Comparison of ENCODE assay signal across 17 cellular contexts in genomic region chr11:110890995-110891394, GRCh38.
DNase-seq lines count a peak whose midpoint lies in the region; ATAC-seq and TF ChIP-seq lines count a peak whose summit lies in the region.
"Had no signal": no experiment of that assay in that cellular context is flagged by ENCODE, and none has a peak within 500 bp of the region (broad histone marks: within the 10 kb centered on the region; RNA-seq: fewer than 3 reads in every experiment).

No MANE protein-coding gene starts in this region.

- no peak for ATAC-seq in IMR-90 (ENCODE audit: low read depth)
- no peak for ATAC-seq in GM19324 (IDR thresholded peaks at IDR 0.05; ENCODE audit: low FRiP score, unreplicated experiment)
- ATAC-seq: GM23338 had no signal

- no peaks in the 10 kb centered on the region for H3K79me2 ChIP-seq in ACC112 (ENCODE audit: control insufficient read depth, insufficient read depth, low read length, unreplicated experiment)

- dilution Hi-C loops in IMR-90 (cut with HindIII; ENCODE audit: low sequenced_read_pairs, unreplicated experiment) = no loop called here

- H3K9ac ChIP-seq in IMR-90 (ENCODE audit: low read depth, low read length) (no peak overlapping the region), mesenchymal stem cell (ENCODE audit: low read length) (peak overlapping the region; percentile 50)
- H3K9ac ChIP-seq: BLaER1 treated with 17β-estradiol and CSF1 and Interleukin-3, amounts not matched to agents 10 nM and 100 nM had no signal

- H3K27me3 ChIP-seq in ACC112 (ENCODE audit: insufficient read depth, low read length) (no peaks in the 10 kb centered on the region), IMR-90 (ENCODE audit: control insufficient read depth, insufficient read depth, low read length) (no peaks in the 10 kb centered on the region), mesenchymal stem cell (ENCODE audit: control insufficient read depth in 1 of 2, insufficient read depth in 1 of 2, low read length in 2 of 2) (no peaks in the 10 kb centered on the region)
- H3K27me3 ChIP-seq: BE2C; BLaER1 treated with 17β-estradiol and CSF1 and Interleukin-3, amounts not matched to agents 10 nM and 100 nM had no signal

- no peak for TF ChIP-seq POLR2A in IMR-90 (IDR thresholded peaks at IDR 0.05; ENCODE audit: low read depth, low read length)

- H2AK5ac ChIP-seq in IMR-90 (ENCODE audit: low read depth, low read length) (no peak overlapping the region), mesenchymal stem cell (ENCODE audit: low read length, severe bottlenecking) (no peak overlapping the region)

- H3K23ac ChIP-seq in IMR-90 (ENCODE audit: low read depth, low read length) (no peak overlapping the region), mesenchymal stem cell (ENCODE audit: low read length in 2 of 2) (no peak overlapping the region)

- no peak overlapping the region for H4K91ac ChIP-seq in IMR-90 (ENCODE audit: insufficient read depth, low read depth, low read length)
- H4K91ac ChIP-seq in mesenchymal stem cell (ENCODE audit: low read length) = no peak overlapping the region

- H3K4me3 ChIP-seq in ACC112 (ENCODE audit: low read depth, low read length) = no peak overlapping the region; the same call in 1 of the 2 replicates
- H3K4me3 ChIP-seq in IMR-90 (ENCODE audit: insufficient read depth, low read depth, low read length) = no peak overlapping the region
- no peak overlapping the region for H3K4me3 ChIP-seq in mesenchymal stem cell (ENCODE audit: insufficient read depth in 1 of 2, low read depth in 1 of 2, low read length in 2 of 2)
- H3K4me3 ChIP-seq: BLaER1 treated with 17β-estradiol and CSF1 and Interleukin-3, amounts not matched to agents 10 nM and 100 nM; GM23338; HAP-1 had no signal

- no peak overlapping the region for H3K4me2 ChIP-seq in IMR-90 (ENCODE audit: low read depth, low read length)
- no peak overlapping the region for H3K4me2 ChIP-seq in mesenchymal stem cell (ENCODE audit: low read length, poor library complexity, severe bottlenecking)
- H3K4me2 ChIP-seq: BLaER1 treated with 17β-estradiol and CSF1 and Interleukin-3, amounts not matched to agents 10 nM and 100 nM; GM23338 had no signal

- no peaks in the 10 kb centered on the region for H3K36me3 ChIP-seq in ACC112 (ENCODE audit: insufficient read depth, low read length)
- no peaks in the 10 kb centered on the region for H3K36me3 ChIP-seq in IMR-90 (ENCODE audit: control insufficient read depth, insufficient read depth, low read length)
- no peaks in the 10 kb centered on the region for H3K36me3 ChIP-seq in mesenchymal stem cell (ENCODE audit: control insufficient read depth in 1 of 2, insufficient read depth in 2 of 2, low read depth in 1 of 2, low read length in 2 of 2)
- H3K36me3 ChIP-seq: BE2C; BLaER1 treated with 17β-estradiol and CSF1 and Interleukin-3, amounts not matched to agents 10 nM and 100 nM; HAP-1 had no signal

- H3K4me1 ChIP-seq in ACC112 (ENCODE audit: control insufficient read depth, insufficient read depth, low read length, unreplicated experiment) (peaks cover 21% of the 10 kb centered on the region), IMR-90 (ENCODE audit: control insufficient read depth, insufficient read depth, low read length) (peaks cover 6% of the 10 kb centered on the region), mesenchymal stem cell (ENCODE audit: control insufficient read depth, insufficient read depth, low read depth, low read length) (no peaks in the 10 kb centered on the region)
- H3K4me1 ChIP-seq: BE2C, HAP-1 had no signal

- POLR2A ChIA-PET in IMR-90 (lab: Charles Lee; ENCODE audit: unreplicated experiment) = no interaction called here

- H3K79me1 ChIP-seq in IMR-90 (ENCODE audit: low read depth in 1 of 2, low read length in 2 of 2) = no peaks in the 10 kb centered on the region
- H3K79me1 ChIP-seq in mesenchymal stem cell (replicated peaks; ENCODE audit: low read length, poor library complexity, severe bottlenecking) = no peaks in the 10 kb centered on the region

- H3K56ac ChIP-seq in IMR-90 (ENCODE audit: extremely low read depth, insufficient read depth, low read length) = no peak overlapping the region

- no peak overlapping the region for H2AK9ac ChIP-seq in IMR-90 (replicated peaks; ENCODE audit: low read depth, low read length, poor library complexity)

- CTCF ChIA-PET in IMR-90 (lab: Yijun Ruan, JAX) = no interaction called here

- no peak overlapping the region for H3K4ac ChIP-seq in IMR-90 (ENCODE audit: low read depth, low read length)
- no peak overlapping the region for H3K4ac ChIP-seq in mesenchymal stem cell (ENCODE audit: low read depth in 1 of 2, low read length in 2 of 2)

- H2AFZ ChIP-seq in ACC112 (ENCODE audit: low read length, unreplicated experiment) = no peak overlapping the region
- H2AFZ ChIP-seq in IMR-90 (replicated peaks; ENCODE audit: low read length, poor library complexity) = no peak overlapping the region
- no peak overlapping the region for H2AFZ ChIP-seq in mesenchymal stem cell (ENCODE audit: low read depth, low read length)
- H2AFZ ChIP-seq: GM23338 had no signal

- no peak overlapping the region for H2BK120ac ChIP-seq in IMR-90 (ENCODE audit: low read depth, low read length)
- H2BK120ac ChIP-seq in mesenchymal stem cell (ENCODE audit: low read depth, low read length) = no peak overlapping the region

- H3K9me1 ChIP-seq in IMR-90 (ENCODE audit: insufficient read depth, low read length) = peaks cover 2% of the 10 kb centered on the region

- DNase-seq in IMR-90 (no peak), mesenchymal stem cell (no peak), DMS 273 treated with DMSO at 0.1 percent for 48 hours (lab: John Stamatoyannopoulos, UW) (no peak), head of caudate nucleus (no peak)
- DNase-seq: ACHN; AML-193; BE2C; CD4-positive, alpha-beta T cell; CD8-positive, alpha-beta memory T cell; DMS153; DND-41 had no signal

- H3K27ac ChIP-seq in ACC112 (ENCODE audit: low read depth, low read length) (peak overlapping the region; percentile 51), IMR-90 (ENCODE audit: insufficient read depth, low read length) (peak overlapping the region; percentile 56; the same call in 1 of the 2 replicates), mesenchymal stem cell (ENCODE audit: low read length, poor library complexity, severe bottlenecking) (no peak overlapping the region)
- H3K27ac ChIP-seq: 22Rv1; BLaER1 treated with 17β-estradiol and CSF1 and Interleukin-3, amounts not matched to agents 10 nM and 100 nM had no signal

- no peak for TF ChIP-seq CTCF in IMR-90 (conservative IDR thresholded peaks at IDR 0.05; ENCODE audit: low read depth, low read length)

- in situ Hi-C loops in IMR-90 (cut with MboI; ENCODE audit: low sequenced_read_pairs) = no loop called here

- no peak for TF ChIP-seq RAD21 in IMR-90 (IDR thresholded peaks at IDR 0.05; ENCODE audit: low read length)

- H2BK20ac ChIP-seq in IMR-90 (ENCODE audit: low read depth, low read length) = no peak overlapping the region; the same call in 1 of the 2 replicates

- H2BK5ac ChIP-seq in IMR-90 (ENCODE audit: low read depth, low read length, poor library complexity, severe bottlenecking) (peak overlapping the region; percentile 87), mesenchymal stem cell (ENCODE audit: low read depth, low read length, poor library complexity, severe bottlenecking) (no peak overlapping the region)

- H3K9me3 ChIP-seq in IMR-90 (ENCODE audit: control insufficient read depth, insufficient read depth, low read length) = no peaks in the 10 kb centered on the region
- no peaks in the 10 kb centered on the region for H3K9me3 ChIP-seq in mesenchymal stem cell (ENCODE audit: control insufficient read depth, low read length)
- H3K9me3 ChIP-seq: BE2C; BLaER1 treated with 17β-estradiol and CSF1 and Interleukin-3, amounts not matched to agents 10 nM and 100 nM; HAP-1 had no signal

- H4K5ac ChIP-seq in IMR-90 (ENCODE audit: low read depth, low read length) = no peak overlapping the region

- intact Hi-C loops in IMR-90 (cut with micrococcal nuclease) = no loop called here
- intact Hi-C loops in head of caudate nucleus (cut with DNase I) = no loop called here

- no TSS peak for BruUV-seq in IMR-90 (replicated peaks; lab: Mats Ljungman, UMichigan)

- H4K8ac ChIP-seq in IMR-90 (ENCODE audit: low read depth in 2 of 2, low read length in 2 of 2) (no peak overlapping the region), mesenchymal stem cell (ENCODE audit: low read length) (no peak overlapping the region)

- no peaks in the 10 kb centered on the region for H4K20me1 ChIP-seq in IMR-90 (ENCODE audit: insufficient read depth, low read length)
- H4K20me1 ChIP-seq: BLaER1 treated with 17β-estradiol and CSF1 and Interleukin-3, amounts not matched to agents 10 nM and 100 nM had no signal

- H3K18ac ChIP-seq in IMR-90 (ENCODE audit: low read depth, low read length) = peak overlapping the region; percentile 67
- H3K18ac ChIP-seq in mesenchymal stem cell (ENCODE audit: low read depth in 1 of 2, low read length in 2 of 2) = no peak overlapping the region

- no peak overlapping the region for H3K14ac ChIP-seq in IMR-90 (replicated peaks; ENCODE audit: low read depth, low read length)
- H3K14ac ChIP-seq in mesenchymal stem cell (ENCODE audit: low read length in 2 of 2) = no peak overlapping the region

- H2BK15ac ChIP-seq in IMR-90 (ENCODE audit: low read depth, low read length) (0 out of 3 replicates have a peak overlapping the region, but pooled peaks have one; percentile 14), mesenchymal stem cell (ENCODE audit: low read depth, poor library complexity, severe bottlenecking) (no peak overlapping the region)

- no peak overlapping the region for H2BK12ac ChIP-seq in mesenchymal stem cell (ENCODE audit: low read length in 2 of 2)

TF ChIP-seq in IMR-90, 13 proteins besides CTCF, POLR2A, EP300 and RAD21 (continues in another document):
- no peak for TF ChIP-seq RFX5 (IDR thresholded peaks at IDR 0.05; ENCODE audit: low read depth, low read length)
- no peak for TF ChIP-seq RCOR1 (IDR thresholded peaks at IDR 0.05; ENCODE audit: insufficient replicate concordance, low read length)
- no peak for TF ChIP-seq MAZ (IDR thresholded peaks at IDR 0.05; ENCODE audit: borderline replicate concordance, low read depth, low read length)
- no peak for TF ChIP-seq ELK1 (IDR thresholded peaks at IDR 0.05; ENCODE audit: borderline replicate concordance, low read depth, low read length)
